In the genomic region with DNA sequence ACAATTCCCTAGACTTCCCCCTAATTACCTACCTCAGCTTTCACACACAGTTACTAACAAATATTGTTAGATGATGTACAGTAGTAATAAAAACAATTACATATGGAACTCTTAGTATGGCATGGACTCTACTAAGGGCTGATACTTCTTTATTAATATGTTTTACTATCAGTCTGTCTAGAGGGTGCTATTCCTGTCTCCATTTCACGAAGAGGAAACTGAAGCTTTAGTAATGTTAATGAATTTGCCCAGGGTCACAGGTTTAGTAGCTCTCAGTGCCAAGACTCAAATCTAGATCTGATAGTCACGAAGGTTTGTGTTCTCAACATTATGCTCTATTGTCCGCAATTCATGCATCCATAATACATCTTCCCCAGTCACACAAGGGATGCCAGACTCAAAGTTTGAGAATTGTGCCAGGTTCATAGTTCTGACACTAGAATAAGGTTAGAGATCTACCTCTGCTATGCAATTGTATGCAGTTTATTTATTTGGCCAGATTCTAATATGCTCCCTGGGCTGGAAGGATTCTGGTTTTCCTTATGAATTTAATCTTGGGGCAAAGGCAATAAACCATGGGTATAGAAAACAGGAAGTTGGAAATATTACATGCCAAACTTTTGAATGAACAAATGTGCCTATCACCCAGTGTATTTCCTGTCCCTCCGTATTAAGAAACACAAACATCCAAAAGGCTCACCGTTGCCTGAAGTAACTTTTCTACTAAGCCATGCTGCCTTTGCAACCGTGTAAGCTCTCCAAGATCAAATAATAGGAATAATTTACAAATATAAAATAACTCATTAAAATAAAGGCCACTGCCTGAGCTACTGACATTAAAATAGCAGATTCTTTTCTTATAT, we compare ENCODE assay signal across 17 cellular contexts.
DNase-seq lines count a peak whose midpoint lies in the region; ATAC-seq and TF ChIP-seq lines count a peak whose summit lies in the region.
"Had no signal": no experiment of that assay in that cellular context is flagged by ENCODE, and none has a peak within 500 bp of the region (broad histone marks: within the 10 kb centered on the region; RNA-seq: fewer than 3 reads in every experiment).

No MANE protein-coding gene starts in this region.

- peaks cover 71 to 86% (median 80%) of the 10 kb centered on the region in 3 donors for H3K4me1 Mint-ChIP-seq in T-cell
- H3K4me1 Mint-ChIP-seq in central memory CD8-positive, alpha-beta T cell = peaks cover 74% of the 10 kb centered on the region

- H3K36me3 ChIP-seq in left ventricle myocardium inferior (peaks cover 3% of the 10 kb centered on the region), heart left ventricle (no peaks in the 10 kb centered on the region)
- H3K36me3 ChIP-seq: pancreas, sigmoid colon had no signal

- TF ChIP-seq CTCF in left ventricle myocardium inferior (IDR thresholded peaks at IDR 0.05; ENCODE audit: borderline replicate concordance) = no peak
- TF ChIP-seq CTCF in heart left ventricle (IDR thresholded peaks at IDR 0.05) = no peak

- H3K9me3 ChIP-seq in left ventricle myocardium inferior (replicated peaks) = peaks cover 8% of the 10 kb centered on the region
- peaks cover 0 to 13% (median 0%) of the 10 kb centered on the region in 12 donors for H3K9me3 ChIP-seq in heart left ventricle
- H3K9me3 ChIP-seq: pancreas, testis had no signal

- H3K27ac ChIP-seq in left ventricle myocardium inferior (replicated peaks) (peak overlapping the region; percentile 16), heart left ventricle (peak overlapping the region in 1 of 12 donors; percentile 11)
- H3K27ac ChIP-seq: GM23248, pancreas, sigmoid colon, testis had no signal

- POLR2A ChIA-PET in T-cell (lab: Charles Lee) = interaction anchor here in 1 of 2 donors (0.6 kb wide), 2 partner anchors 13 to 36 kb away, joined by 3 read pairs; no protein-coding TSS in a partner anchor

- H3K4me1 ChIP-seq in left ventricle myocardium inferior (peaks cover 28% of the 10 kb centered on the region), heart left ventricle (peaks cover 0 to 30% (median 10%) of the 10 kb centered on the region in 12 donors)
- H3K4me1 ChIP-seq: pancreas, testis had no signal

- CTCF ChIA-PET in T-cell (lab: Charles Lee) = interaction anchor here (1.0 to 1.5 kb wide), 4 partner anchors 11 to 85 kb away, joined by 3 to 5 read pairs (median 4); no protein-coding TSS in a partner anchor

- intact Hi-C loops in left ventricle myocardium inferior (cut with micrococcal nuclease) = no loop called here
- intact Hi-C loops in heart left ventricle (cut with DNase I) = loop anchor here in 1 of 10 donors (10.0 kb wide), 1 partner anchor 357 kb away; no protein-coding TSS in a partner anchor

- peaks cover 28% of the 10 kb centered on the region for H3K36me3 Mint-ChIP-seq in T-cell
- peaks cover 2% of the 10 kb centered on the region for H3K36me3 Mint-ChIP-seq in central memory CD8-positive, alpha-beta T cell (ENCODE audit: insufficient read depth)

- H3K9me3 Mint-ChIP-seq in T-cell = peaks cover under 1 to 7% (median 6%) of the 10 kb centered on the region in 3 donors
- peaks cover 1% of the 10 kb centered on the region for H3K9me3 Mint-ChIP-seq in central memory CD8-positive, alpha-beta T cell

- ATAC-seq in heart left ventricle (no peak), T-cell (replicated peaks in 1 of 4) (peak; percentile 31 to 62 (median 50))
- no peak for ATAC-seq in central memory CD8-positive, alpha-beta T cell (replicated peaks; ENCODE audit: extremely low read depth, poor library complexity, severe bottlenecking)
- ATAC-seq: pancreas had no signal

- TF ChIP-seq POLR2A in heart left ventricle (IDR thresholded peaks at IDR 0.05) = no peak

- DNase-seq in left ventricle myocardium inferior (no peak), heart left ventricle (no peak), T-cell (no peak), inferior parietal cortex (ENCODE audit: extremely low spot score) (no peak), H4 (ENCODE audit: low spot score) (no peak), cerebellar cortex (ENCODE audit: low spot score) (no peak)
- DNase-seq in central memory CD8-positive, alpha-beta T cell (ENCODE audit: low spot score in 2 of 2) = no peak
- DNase-seq in activated effector memory CD4-positive, alpha-beta T cell treated with Interleukin-2 at 50 U/mL for 16 hours = no peak
- DNase-seq: activated CD8-positive, alpha-beta memory T cell treated with anti-CD3 and anti-CD28 coated beads for 24 hours; central memory CD4-positive, alpha-beta T cell; GM23248; left ventricle myocardium superior; NCI-H345; pancreas; sigmoid colon; stimulated activated CD4-positive, alpha-beta T cell treated with anti-CD3 and anti-CD28 coated beads, Interleukin-2, amount 100 ng/mL, for 24 hours; testis had no signal

- H3K27ac Mint-ChIP-seq in T-cell = peak overlapping the region; percentile 75 to 79
- peak overlapping the region; percentile 24 for H3K27ac Mint-ChIP-seq in central memory CD8-positive, alpha-beta T cell (ENCODE audit: low read depth)

- WGBS in heart left ventricle, 4 donors = 36 to 39% (median 38%) methylated on average over 6 of the region's 6 CpGs

- peak overlapping the region; percentile 4 to 72 (median 53) for H3K4me3 Mint-ChIP-seq in T-cell
- H3K4me3 Mint-ChIP-seq in central memory CD8-positive, alpha-beta T cell = peak overlapping the region; percentile 41

- H3K27me3 Mint-ChIP-seq in T-cell = no peaks in the 10 kb centered on the region
- H3K27me3 Mint-ChIP-seq in central memory CD8-positive, alpha-beta T cell = no peaks in the 10 kb centered on the region

- no peaks in the 10 kb centered on the region for H3K27me3 ChIP-seq in left ventricle myocardium inferior (ENCODE audit: low read depth)
- no peaks in the 10 kb centered on the region for H3K27me3 ChIP-seq in heart left ventricle
- H3K27me3 ChIP-seq: pancreas, sigmoid colon, testis had no signal

- H3K4me3 ChIP-seq in left ventricle myocardium inferior = no peak overlapping the region
- no peak overlapping the region for H3K4me3 ChIP-seq in heart left ventricle
- H3K4me3 ChIP-seq: GM23248, pancreas, sigmoid colon, testis had no signal

Comparison
In these comparisons a context has a peak if more than half of its experiments do, and no peak if none do; other contexts are left out.
1. ATAC-seq: peak in T-cell (4 of 4); none in heart left ventricle (0 of 4) and central memory CD8-positive, alpha-beta T cell (single experiment).